ENCODE assay signal across 1 cellular context in the genomic region with DNA sequence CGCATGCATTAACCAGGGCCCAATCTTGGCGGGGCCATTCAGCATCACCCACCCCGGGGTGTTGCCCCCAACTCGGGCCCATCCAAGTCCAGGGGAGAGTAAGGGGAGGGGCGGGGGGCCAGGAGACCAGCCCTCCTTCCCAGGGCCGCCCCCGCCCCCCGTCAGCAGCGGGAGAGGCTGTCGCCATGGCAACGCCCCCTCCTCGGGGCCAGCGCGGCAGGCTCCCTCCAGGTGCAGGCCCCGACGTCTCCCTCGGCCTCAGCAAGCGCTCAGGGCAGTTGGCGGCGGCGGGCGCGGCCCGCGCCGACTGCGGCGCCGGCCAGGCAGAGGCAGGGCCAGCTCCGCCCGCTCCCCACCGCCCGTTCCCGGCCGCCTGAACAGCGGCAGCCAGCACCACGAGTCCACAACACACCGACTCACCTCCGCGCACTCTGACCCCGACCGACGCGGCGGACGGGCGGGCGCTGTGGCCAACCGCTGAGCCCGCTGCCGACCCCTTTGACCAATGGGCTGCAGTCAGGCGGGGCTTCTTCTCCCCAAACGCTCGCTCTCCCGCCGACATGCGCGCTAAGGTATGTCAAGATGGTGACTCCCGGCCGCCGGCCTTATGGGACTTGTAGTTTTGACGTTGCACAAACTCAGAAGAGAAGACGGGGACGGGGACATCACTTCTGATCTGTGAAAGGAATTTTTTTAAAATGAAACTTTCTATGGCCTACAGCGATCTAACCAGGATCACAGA.
TF ChIP-seq lines count a peak whose summit lies in the region.

A gene with protein sequence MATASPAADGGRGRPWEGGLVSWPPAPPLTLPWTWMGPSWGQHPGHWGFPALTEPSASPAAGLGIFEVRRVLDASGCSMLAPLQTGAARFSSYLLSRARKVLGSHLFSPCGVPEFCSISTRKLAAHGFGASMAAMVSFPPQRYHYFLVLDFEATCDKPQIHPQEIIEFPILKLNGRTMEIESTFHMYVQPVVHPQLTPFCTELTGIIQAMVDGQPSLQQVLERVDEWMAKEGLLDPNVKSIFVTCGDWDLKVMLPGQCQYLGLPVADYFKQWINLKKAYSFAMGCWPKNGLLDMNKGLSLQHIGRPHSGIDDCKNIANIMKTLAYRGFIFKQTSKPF (minus strand): TSS at position 418 of the 742 bp plus-strand sequence. CDS start 231 bp downstream, at position 187.

TF ChIP-seq in HepG2, 621 proteins besides CTCF, POLR2A, EP300 and RAD21 (continued from another document and continues in another):
- TF ChIP-seq, protein P1, sequence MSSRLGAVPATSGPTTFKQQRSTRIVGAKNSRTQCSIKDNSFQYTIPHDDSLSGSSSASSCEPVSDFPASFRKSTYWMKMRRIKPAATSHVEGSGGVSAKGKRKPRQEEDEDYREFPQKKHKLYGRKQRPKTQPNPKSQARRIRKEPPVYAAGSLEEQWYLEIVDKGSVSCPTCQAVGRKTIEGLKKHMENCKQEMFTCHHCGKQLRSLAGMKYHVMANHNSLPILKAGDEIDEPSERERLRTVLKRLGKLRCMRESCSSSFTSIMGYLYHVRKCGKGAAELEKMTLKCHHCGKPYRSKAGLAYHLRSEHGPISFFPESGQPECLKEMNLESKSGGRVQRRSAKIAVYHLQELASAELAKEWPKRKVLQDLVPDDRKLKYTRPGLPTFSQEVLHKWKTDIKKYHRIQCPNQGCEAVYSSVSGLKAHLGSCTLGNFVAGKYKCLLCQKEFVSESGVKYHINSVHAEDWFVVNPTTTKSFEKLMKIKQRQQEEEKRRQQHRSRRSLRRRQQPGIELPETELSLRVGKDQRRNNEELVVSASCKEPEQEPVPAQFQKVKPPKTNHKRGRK (CRISPR knock-in tag; IDR thresholded peaks at IDR 0.05), result no peak
- TF ChIP-seq, protein P2, sequence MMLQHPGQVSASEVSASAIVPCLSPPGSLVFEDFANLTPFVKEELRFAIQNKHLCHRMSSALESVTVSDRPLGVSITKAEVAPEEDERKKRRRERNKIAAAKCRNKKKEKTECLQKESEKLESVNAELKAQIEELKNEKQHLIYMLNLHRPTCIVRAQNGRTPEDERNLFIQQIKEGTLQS (CRISPR knock-in tag; IDR thresholded peaks at IDR 0.05), result 0 out of 2 replicates have a peak, but pooled peaks have one; percentile 30
- TF ChIP-seq NFKBIZ (CRISPR knock-in tag; IDR thresholded peaks at IDR 0.05), result no peak
- TF ChIP-seq, protein P3, sequence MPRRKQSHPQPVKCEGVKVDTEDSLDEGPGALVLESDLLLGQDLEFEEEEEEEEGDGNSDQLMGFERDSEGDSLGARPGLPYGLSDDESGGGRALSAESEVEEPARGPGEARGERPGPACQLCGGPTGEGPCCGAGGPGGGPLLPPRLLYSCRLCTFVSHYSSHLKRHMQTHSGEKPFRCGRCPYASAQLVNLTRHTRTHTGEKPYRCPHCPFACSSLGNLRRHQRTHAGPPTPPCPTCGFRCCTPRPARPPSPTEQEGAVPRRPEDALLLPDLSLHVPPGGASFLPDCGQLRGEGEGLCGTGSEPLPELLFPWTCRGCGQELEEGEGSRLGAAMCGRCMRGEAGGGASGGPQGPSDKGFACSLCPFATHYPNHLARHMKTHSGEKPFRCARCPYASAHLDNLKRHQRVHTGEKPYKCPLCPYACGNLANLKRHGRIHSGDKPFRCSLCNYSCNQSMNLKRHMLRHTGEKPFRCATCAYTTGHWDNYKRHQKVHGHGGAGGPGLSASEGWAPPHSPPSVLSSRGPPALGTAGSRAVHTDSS (CRISPR knock-in tag; conservative IDR thresholded peaks at IDR 0.05), result no peak
- no peak for TF ChIP-seq ZNF572 (CRISPR knock-in tag; IDR thresholded peaks at IDR 0.05)
- no peak for TF ChIP-seq ZNF670 (CRISPR knock-in tag; IDR thresholded peaks at IDR 0.05; ENCODE audit: borderline replicate concordance)
- TF ChIP-seq NFRKB (IDR thresholded peaks at IDR 0.05), result no peak
- no peak for TF ChIP-seq SETDB1 (CRISPR knock-in tag; IDR thresholded peaks at IDR 0.05; ENCODE audit: borderline replicate concordance)
- TF ChIP-seq DMAP1 (CRISPR knock-in tag; IDR thresholded peaks at IDR 0.05), result no peak; the same call in 1 of the 2 replicates
- TF ChIP-seq ZNF782 (CRISPR knock-in tag; IDR thresholded peaks at IDR 0.05; ENCODE audit: borderline replicate concordance), result 0 out of 2 replicates have a peak, but pooled peaks have one; percentile 25
- TF ChIP-seq ELF1 (CRISPR knock-in tag; IDR thresholded peaks at IDR 0.05), result peak; percentile 52
- no peak for TF ChIP-seq CENPX (CRISPR knock-in tag; IDR thresholded peaks at IDR 0.05)
- peak; percentile 15; the same call in 1 of the 2 replicates for TF ChIP-seq ZNF746 (CRISPR knock-in tag; IDR thresholded peaks at IDR 0.05)
- no peak for TF ChIP-seq ZNF333 (CRISPR knock-in tag; IDR thresholded peaks at IDR 0.05; ENCODE audit: borderline replicate concordance)
- TF ChIP-seq ZBTB3 (CRISPR knock-in tag; IDR thresholded peaks at IDR 0.05; ENCODE audit: borderline replicate concordance, low read depth), result no peak
- TF ChIP-seq, protein P4, sequence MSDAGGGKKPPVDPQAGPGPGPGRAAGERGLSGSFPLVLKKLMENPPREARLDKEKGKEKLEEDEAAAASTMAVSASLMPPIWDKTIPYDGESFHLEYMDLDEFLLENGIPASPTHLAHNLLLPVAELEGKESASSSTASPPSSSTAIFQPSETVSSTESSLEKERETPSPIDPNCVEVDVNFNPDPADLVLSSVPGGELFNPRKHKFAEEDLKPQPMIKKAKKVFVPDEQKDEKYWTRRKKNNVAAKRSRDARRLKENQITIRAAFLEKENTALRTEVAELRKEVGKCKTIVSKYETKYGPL (CRISPR knock-in tag; IDR thresholded peaks at IDR 0.05), result no peak
- TF ChIP-seq SNAI1 (CRISPR knock-in tag; IDR thresholded peaks at IDR 0.05; ENCODE audit: borderline replicate concordance), result no peak
- no peak for TF ChIP-seq ATRX (CRISPR knock-in tag; IDR thresholded peaks at IDR 0.05; ENCODE audit: borderline replicate concordance)
- no peak for TF ChIP-seq ZMAT3 (CRISPR knock-in tag; conservative IDR thresholded peaks at IDR 0.05)
- no peak for TF ChIP-seq ZEB1 (IDR thresholded peaks at IDR 0.05; ENCODE audit: insufficient replicate concordance, low read depth)
- no peak for TF ChIP-seq ZNF564 (CRISPR knock-in tag; IDR thresholded peaks at IDR 0.05)
- no peak for TF ChIP-seq ZNF619 (CRISPR knock-in tag; IDR thresholded peaks at IDR 0.05)
- TF ChIP-seq ATAD3A (CRISPR knock-in tag; IDR thresholded peaks at IDR 0.05), result no peak
- TF ChIP-seq ZNF563 (CRISPR knock-in tag; IDR thresholded peaks at IDR 0.05), result peak; percentile 84; the same call in 1 of the 2 replicates
- no peak for TF ChIP-seq ZNF230 (CRISPR knock-in tag; IDR thresholded peaks at IDR 0.05)
- TF ChIP-seq, protein P5, sequence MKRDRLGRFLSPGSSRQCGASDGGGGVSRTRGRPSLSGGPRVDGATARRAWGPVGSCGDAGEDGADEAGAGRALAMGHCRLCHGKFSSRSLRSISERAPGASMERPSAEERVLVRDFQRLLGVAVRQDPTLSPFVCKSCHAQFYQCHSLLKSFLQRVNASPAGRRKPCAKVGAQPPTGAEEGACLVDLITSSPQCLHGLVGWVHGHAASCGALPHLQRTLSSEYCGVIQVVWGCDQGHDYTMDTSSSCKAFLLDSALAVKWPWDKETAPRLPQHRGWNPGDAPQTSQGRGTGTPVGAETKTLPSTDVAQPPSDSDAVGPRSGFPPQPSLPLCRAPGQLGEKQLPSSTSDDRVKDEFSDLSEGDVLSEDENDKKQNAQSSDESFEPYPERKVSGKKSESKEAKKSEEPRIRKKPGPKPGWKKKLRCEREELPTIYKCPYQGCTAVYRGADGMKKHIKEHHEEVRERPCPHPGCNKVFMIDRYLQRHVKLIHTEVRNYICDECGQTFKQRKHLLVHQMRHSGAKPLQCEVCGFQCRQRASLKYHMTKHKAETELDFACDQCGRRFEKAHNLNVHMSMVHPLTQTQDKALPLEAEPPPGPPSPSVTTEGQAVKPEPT (CRISPR knock-in tag; IDR thresholded peaks at IDR 0.05; ENCODE audit: low read depth), result no peak
- TF ChIP-seq, protein P6, sequence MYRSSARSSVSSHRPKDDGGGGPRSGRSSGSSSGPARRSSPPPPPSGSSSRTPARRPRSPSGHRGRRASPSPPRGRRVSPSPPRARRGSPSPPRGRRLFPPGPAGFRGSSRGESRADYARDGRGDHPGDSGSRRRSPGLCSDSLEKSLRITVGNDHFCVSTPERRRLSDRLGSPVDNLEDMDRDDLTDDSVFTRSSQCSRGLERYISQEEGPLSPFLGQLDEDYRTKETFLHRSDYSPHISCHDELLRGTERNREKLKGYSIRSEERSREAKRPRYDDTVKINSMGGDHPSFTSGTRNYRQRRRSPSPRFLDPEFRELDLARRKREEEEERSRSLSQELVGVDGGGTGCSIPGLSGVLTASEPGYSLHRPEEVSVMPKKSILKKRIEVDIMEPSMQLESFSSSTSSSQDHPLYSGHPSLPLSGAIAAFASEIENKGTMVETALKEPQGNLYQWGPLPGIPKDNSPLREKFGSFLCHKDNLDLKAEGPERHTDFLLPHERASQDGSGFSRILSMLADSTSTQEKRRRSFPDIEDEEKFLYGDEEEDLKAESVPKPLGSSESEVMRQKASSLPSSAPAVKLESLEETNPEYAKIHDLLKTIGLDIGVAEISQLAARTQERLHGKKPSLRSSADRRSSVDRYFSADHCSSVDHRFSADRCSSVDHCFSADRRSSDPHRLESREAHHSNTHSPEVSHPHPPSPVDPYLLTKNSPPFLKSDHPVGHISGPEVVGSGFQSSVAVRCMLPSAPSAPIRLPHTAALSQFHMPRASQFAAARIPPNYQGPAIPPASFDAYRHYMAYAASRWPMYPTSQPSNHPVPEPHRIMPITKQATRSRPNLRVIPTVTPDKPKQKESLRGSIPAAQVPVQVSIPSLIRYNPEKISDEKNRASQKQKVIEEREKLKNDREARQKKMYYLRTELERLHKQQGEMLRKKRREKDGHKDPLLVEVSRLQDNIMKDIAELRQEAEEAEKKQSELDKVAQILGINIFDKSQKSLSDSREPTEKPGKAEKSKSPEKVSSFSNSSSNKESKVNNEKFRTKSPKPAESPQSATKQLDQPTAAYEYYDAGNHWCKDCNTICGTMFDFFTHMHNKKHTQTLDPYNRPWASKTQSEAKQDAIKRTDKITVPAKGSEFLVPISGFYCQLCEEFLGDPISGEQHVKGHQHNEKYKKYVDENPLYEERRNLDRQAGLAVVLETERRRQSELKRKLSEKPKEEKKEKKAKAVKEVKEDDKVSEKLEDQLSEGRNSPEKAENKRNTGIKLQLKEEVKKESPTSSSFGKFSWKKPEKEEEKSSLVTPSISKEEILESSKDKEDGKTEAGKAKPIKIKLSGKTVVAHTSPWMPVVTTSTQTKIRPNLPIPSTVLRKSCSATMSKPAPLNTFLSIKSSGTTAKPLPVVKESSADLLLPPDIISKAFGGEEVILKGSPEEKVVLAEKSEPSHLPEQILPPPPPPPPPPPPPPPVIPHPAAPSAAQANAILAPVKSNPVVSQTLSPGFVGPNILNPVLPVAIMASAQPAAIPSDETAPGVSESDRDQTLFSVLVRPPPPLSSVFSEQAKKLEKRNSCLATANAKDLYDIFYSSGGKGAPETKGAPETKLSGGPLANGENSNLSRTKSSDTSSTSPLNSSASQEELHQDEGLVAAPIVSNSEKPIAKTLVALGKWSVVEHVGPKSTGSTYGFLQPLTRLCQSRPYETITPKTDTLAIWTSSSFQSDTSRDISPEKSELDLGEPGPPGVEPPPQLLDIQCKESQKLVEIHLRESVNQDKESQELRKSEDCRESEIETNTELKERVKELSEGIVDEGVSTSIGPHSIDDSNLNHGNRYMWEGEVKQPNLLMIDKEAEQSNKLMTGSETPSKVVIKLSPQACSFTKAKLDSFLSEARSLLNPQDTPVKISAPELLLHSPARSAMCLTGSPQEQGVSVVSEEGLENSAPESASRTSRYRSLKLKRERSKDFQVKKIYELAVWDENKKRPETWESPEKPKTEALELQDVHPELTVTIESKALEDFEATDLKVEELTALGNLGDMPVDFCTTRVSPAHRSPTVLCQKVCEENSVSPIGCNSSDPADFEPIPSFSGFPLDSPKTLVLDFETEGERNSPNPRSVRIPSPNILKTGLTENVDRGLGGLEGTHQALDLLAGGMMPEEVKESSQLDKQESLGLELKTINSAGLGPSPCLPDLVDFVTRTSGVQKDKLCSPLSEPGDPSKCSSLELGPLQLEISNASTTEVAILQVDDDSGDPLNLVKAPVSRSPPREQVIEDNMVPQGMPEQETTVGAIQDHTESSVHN (CRISPR knock-in tag; IDR thresholded peaks at IDR 0.05), result no peak
- TF ChIP-seq NFE2 (CRISPR knock-in tag; IDR thresholded peaks at IDR 0.05), result no peak
- no peak for TF ChIP-seq ZNF550 (CRISPR knock-in tag; IDR thresholded peaks at IDR 0.05; ENCODE audit: borderline replicate concordance)
- TF ChIP-seq SP4 (CRISPR knock-in tag; IDR thresholded peaks at IDR 0.05), result no peak; the same call in 1 of the 2 replicates
- TF ChIP-seq, protein P7, sequence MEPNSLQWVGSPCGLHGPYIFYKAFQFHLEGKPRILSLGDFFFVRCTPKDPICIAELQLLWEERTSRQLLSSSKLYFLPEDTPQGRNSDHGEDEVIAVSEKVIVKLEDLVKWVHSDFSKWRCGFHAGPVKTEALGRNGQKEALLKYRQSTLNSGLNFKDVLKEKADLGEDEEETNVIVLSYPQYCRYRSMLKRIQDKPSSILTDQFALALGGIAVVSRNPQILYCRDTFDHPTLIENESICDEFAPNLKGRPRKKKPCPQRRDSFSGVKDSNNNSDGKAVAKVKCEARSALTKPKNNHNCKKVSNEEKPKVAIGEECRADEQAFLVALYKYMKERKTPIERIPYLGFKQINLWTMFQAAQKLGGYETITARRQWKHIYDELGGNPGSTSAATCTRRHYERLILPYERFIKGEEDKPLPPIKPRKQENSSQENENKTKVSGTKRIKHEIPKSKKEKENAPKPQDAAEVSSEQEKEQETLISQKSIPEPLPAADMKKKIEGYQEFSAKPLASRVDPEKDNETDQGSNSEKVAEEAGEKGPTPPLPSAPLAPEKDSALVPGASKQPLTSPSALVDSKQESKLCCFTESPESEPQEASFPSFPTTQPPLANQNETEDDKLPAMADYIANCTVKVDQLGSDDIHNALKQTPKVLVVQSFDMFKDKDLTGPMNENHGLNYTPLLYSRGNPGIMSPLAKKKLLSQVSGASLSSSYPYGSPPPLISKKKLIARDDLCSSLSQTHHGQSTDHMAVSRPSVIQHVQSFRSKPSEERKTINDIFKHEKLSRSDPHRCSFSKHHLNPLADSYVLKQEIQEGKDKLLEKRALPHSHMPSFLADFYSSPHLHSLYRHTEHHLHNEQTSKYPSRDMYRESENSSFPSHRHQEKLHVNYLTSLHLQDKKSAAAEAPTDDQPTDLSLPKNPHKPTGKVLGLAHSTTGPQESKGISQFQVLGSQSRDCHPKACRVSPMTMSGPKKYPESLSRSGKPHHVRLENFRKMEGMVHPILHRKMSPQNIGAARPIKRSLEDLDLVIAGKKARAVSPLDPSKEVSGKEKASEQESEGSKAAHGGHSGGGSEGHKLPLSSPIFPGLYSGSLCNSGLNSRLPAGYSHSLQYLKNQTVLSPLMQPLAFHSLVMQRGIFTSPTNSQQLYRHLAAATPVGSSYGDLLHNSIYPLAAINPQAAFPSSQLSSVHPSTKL (CRISPR knock-in tag; IDR thresholded peaks at IDR 0.05), result no peak
- TF ChIP-seq NR2F1 (CRISPR knock-in tag; IDR thresholded peaks at IDR 0.05), result 0 out of 4 replicates have a peak, but pooled peaks of 1 of the 2 experiments have one; percentile 20
- peak; percentile 96 for TF ChIP-seq CREB1 (IDR thresholded peaks at IDR 0.05)
- TF ChIP-seq CREB1 (CRISPR knock-in tag; IDR thresholded peaks at IDR 0.05), result peak; percentile 96
- TF ChIP-seq HDAC1 (CRISPR knock-in tag; IDR thresholded peaks at IDR 0.05), result 0 out of 2 replicates have a peak, but pooled peaks have one; percentile 15
